In genomic region chr11:93484716-93485115, GRCh38 we compare ENCODE assay signal across 28 cellular contexts. TPM values are rescaled to one million over a fixed set of nuclear protein-coding genes. Genes with fewer than 3 reads are reported as not detected.
DNase-seq lines count a peak whose midpoint lies in the region; ATAC-seq and TF ChIP-seq lines count a peak whose summit lies in the region.
"Had no signal": no experiment of that assay in that cellular context is flagged by ENCODE, and none has a peak within 500 bp of the region (broad histone marks: within the 10 kb centered on the region; RNA-seq: fewer than 3 reads in every experiment).

No MANE protein-coding gene starts in this region.

- H3K9me3 ChIP-seq in breast epithelium, result no peaks in the 10 kb centered on the region
- H3K9me3 ChIP-seq: spleen had no signal

- H3K4me3 ChIP-seq in breast epithelium, result no peak overlapping the region
- H3K4me3 ChIP-seq: dorsolateral prefrontal cortex, GM23338, PC-9, spleen had no signal

- TF ChIP-seq CTCF in breast epithelium (IDR thresholded peaks at IDR 0.05), result no peak

- ATAC-seq in SK-N-SH treated with all-trans-retinoic acid at 6 μM for 48 hours, result peak; percentile 27; the same call in 1 of the 3 replicates
- ATAC-seq: activated CD8-positive, alpha-beta T cell treated with anti-CD3 and anti-CD28 coated beads, Interleukin-2, amount 10 ng/mL, durations not matched to agents 7 days and 5 days; activated naive CD8-positive, alpha-beta T cell treated with anti-CD3 and anti-CD28 coated beads, Interleukin-2, amount 50 U/mL, for 24 hours; GM23338; T-cell had no signal

- H3K27me3 ChIP-seq in breast epithelium, result no peaks in the 10 kb centered on the region
- H3K27me3 ChIP-seq: dorsolateral prefrontal cortex, spleen had no signal

- intact Hi-C loops in breast epithelium (cut with DNase I; ENCODE audit: low total_unique reads), result no loop called here

- H3K4me1 ChIP-seq in breast epithelium, result no peaks in the 10 kb centered on the region

- DNase-seq in DMS 273 (lab: John Stamatoyannopoulos, UW; ENCODE audit: unreplicated experiment) (peak; percentile 3), DMS 273 treated with DMSO at 0.1 percent for 48 hours (lab: John Stamatoyannopoulos, UW) (no peak), fibroblast of gingiva (ENCODE audit: low read depth) (peak; percentile 83), stromal cell of bone marrow (ENCODE audit: low read depth) (peak; percentile 18), breast epithelium (ENCODE audit: low spot score in 2 of 2) (no peak), AG08396 (ENCODE audit: low spot score) (no peak)
- DNase-seq in effector CD8-positive, alpha-beta T cell (lab: John Stamatoyannopoulos, UW), result no peak
- DNase-seq: activated CD4-positive, alpha-beta T cell treated with anti-CD3 and anti-CD28 coated beads for 1 hour; activated CD8-positive, alpha-beta T cell treated with anti-CD3 and anti-CD28 coated beads, Interleukin-2, amount 10 ng/mL, durations not matched to agents 7 days and 5 days; activated gamma-delta T cell; activated naive CD8-positive, alpha-beta T cell treated with anti-CD3 and anti-CD28 coated beads, Interleukin-2, amount 50 U/mL, for 24 hours; dorsolateral prefrontal cortex; Kasumi-1; mesendoderm; naive B cell; NCI-H1930; NCI-H2227 treated with DMSO at 0.1 percent for 48 hours; occipital lobe; PC-9; SHP77 treated with DMSO at 0.1 percent for 48 hours; spleen; stimulated activated CD4-positive, alpha-beta T cell treated with anti-CD3 and anti-CD28 coated beads, Interleukin-4, amount 100 ng/mL, for 1 hour; stimulated activated naive CD4-positive, alpha-beta T cell treated with Interleukin-2 at 50 U/mL for 16 hours; T-cell had no signal

- no peak for TF ChIP-seq POLR2A in breast epithelium (IDR thresholded peaks at IDR 0.05)

- no peak overlapping the region for H3K27ac ChIP-seq in breast epithelium
- H3K27ac ChIP-seq: 22Rv1, C4-2B, dorsolateral prefrontal cortex, PC-9, spleen had no signal

- H3K36me3 ChIP-seq in breast epithelium, result no peaks in the 10 kb centered on the region

TF ChIP-seq in SK-N-SH treated with all-trans-retinoic acid at 6 μM for 48 hours, 23 proteins besides CTCF, POLR2A, EP300 and RAD21:
- TF ChIP-seq TCF4 (CRISPR knock-in tag; IDR thresholded peaks at IDR 0.05; ENCODE audit: borderline replicate concordance) (peak; percentile 55; the same call in 1 of the 2 replicates), BACH2 (CRISPR knock-in tag; IDR thresholded peaks at IDR 0.05; ENCODE audit: borderline replicate concordance) (no peak)

RNA-seq across cellular contexts. Expression of gene SMCO4, which starts 58.5 kb away (rescaled TPM):
- 10 to 100 TPM; 13.4 to 64.4 (median 21.0) TPM for total RNA-seq in breast epithelium

Comparison
In these comparisons a context has a peak if more than half of its experiments do, and no peak if none do; other contexts are left out.
1. DNase-seq: peak in DMS 273 (single experiment), fibroblast of gingiva (single experiment) and stromal cell of bone marrow (single experiment); none in DMS 273 treated with DMSO at 0.1 percent for 48 hours (single experiment), effector CD8-positive, alpha-beta T cell (single experiment), breast epithelium (0 of 2) and AG08396 (single experiment).